19 cellular contexts compared by ENCODE assay signal in the genomic region with DNA sequence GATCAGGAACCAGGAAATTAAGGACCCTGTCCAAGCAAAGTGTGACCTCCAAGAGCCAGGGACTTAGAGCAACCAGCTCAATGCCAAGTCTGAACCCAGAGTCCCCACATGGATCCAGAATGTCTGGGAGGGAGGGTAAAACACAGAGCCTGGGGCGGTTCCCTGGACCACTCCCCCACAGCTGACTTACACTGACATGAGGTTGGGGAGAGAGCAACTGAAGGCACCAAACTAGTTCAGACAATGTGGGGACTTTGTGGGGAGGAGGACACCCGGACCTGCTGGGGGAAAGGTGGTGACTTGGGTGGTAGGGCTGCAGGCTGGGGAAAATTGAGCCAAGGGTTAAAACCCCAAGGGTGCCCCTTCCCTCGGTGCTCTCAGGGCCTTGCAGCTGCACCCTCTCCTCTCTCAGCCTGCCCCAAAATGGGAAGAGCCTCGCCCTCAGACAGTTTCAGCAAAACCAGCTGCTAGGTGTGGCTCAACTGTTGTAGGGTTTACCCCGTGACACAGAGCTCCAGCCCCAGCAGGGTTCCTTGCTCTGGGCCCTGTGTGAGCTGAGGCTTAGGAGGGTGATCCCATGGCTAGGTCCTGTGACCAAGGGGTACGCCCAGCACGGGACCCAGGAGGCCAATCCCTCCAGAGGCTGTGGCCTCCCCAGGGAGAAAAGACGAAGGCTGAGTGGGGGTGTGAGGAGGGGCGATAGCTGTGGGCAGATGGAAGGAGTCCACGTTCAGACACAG. TPM values are rescaled to one million over a fixed set of nuclear protein-coding genes. Genes with fewer than 3 reads are reported as not detected.
DNase-seq lines count a peak whose midpoint lies in the region; ATAC-seq and TF ChIP-seq lines count a peak whose summit lies in the region.
"Had no signal": no experiment of that assay in that cellular context is flagged by ENCODE, and none has a peak within 500 bp of the region (broad histone marks: within the 10 kb centered on the region; RNA-seq: fewer than 3 reads in every experiment).

No MANE protein-coding gene starts in this region.

- WGBS in psoas muscle, 3 donors = 54 to 65% (median 61%) methylated on average over 9 to 10 of the region's 10 CpGs

- peaks cover 0 to 2% (median 0%) of the 10 kb centered on the region in 3 donors for H3K27me3 Mint-ChIP-seq in CD14-positive monocyte (ENCODE audit: low read depth in 3 of 3)

- TF ChIP-seq CTCF in CD14-positive monocyte (IDR thresholded peaks at IDR 0.05) = no peak
- TF ChIP-seq CTCF in NB4 (IDR thresholded peaks at IDR 0.05; ENCODE audit: low read depth, low read length) = no peak
- TF ChIP-seq CTCF in foreskin keratinocyte (conservative IDR thresholded peaks at IDR 0.05) = no peak
- no peak for TF ChIP-seq CTCF in psoas muscle (IDR thresholded peaks at IDR 0.05)

- H3K27ac ChIP-seq in foreskin keratinocyte (peak overlapping the region; percentile 74), psoas muscle (no peak overlapping the region)
- H3K27ac ChIP-seq: SJSA1 had no signal

- no peaks in the 10 kb centered on the region for H3K9me3 ChIP-seq in psoas muscle
- H3K9me3 ChIP-seq: SJSA1 had no signal

- H3K36me3 ChIP-seq in psoas muscle (ENCODE audit: insufficient read depth in 1 of 2, low read depth in 1 of 2) = no peaks in the 10 kb centered on the region
- H3K36me3 ChIP-seq: SJSA1 had no signal

- H3K9me3 Mint-ChIP-seq in CD14-positive monocyte = peaks cover 0 to 2% (median 0%) of the 10 kb centered on the region in 7 donors
- H3K9me3 Mint-ChIP-seq: activated T-cell treated with anti-CD3 and anti-CD28 coated beads, Interleukin-2, amount 50 U/mL, for 72 hours; nephron had no signal

- no peak overlapping the region for H3K4me3 ChIP-seq in NB4 (ENCODE audit: low read depth, low read length)
- H3K4me3 ChIP-seq in psoas muscle = no peak overlapping the region
- H3K4me3 ChIP-seq: SJSA1 had no signal

- TF ChIP-seq POLR2A in NB4 (IDR thresholded peaks at IDR 0.05; ENCODE audit: extremely low read depth, insufficient read length) = no peak

- peak overlapping the region; percentile 58 to 82 for H3K4me3 Mint-ChIP-seq in CD14-positive monocyte
- H3K4me3 Mint-ChIP-seq: activated T-cell treated with anti-CD3 and anti-CD28 coated beads, Interleukin-2, amount 50 U/mL, for 72 hours; nephron had no signal

- DNase-seq in CD14-positive monocyte (ENCODE audit: low spot score) = peak; percentile 91
- peak; percentile 90 for DNase-seq in NB4 (ENCODE audit: low read depth)
- DNase-seq in foreskin keratinocyte = peak in 1 of 2 donors; percentile 73
- DNase-seq in psoas muscle = peak in 1 of 2 donors; percentile 31
- DNase-seq in activated naive CD4-positive, alpha-beta T cell treated with Interleukin-2 at 50 U/mL for 16 hours = no peak
- no peak for DNase-seq in AG08396 (ENCODE audit: low spot score)
- DNase-seq in hepatic stellate cell (ENCODE audit: low spot score) = no peak
- DNase-seq in RKO (ENCODE audit: low spot score) = no peak
- DNase-seq: activated T-cell treated with anti-CD3 and anti-CD28 coated beads, Interleukin-2, amount 50 U/mL, for 72 hours; cerebellar nuclear complex; DMS153; left cardiac atrium; NCI-H2029 treated with DMSO at 0.1 percent for 48 hours; stimulated activated naive CD4-positive, alpha-beta T cell treated with Interleukin-2 at 50 U/mL for 16 hours; T1000 had no signal

- H3K4me1 ChIP-seq in foreskin keratinocyte = peaks cover 41% of the 10 kb centered on the region
- no peaks in the 10 kb centered on the region for H3K4me1 ChIP-seq in psoas muscle
- H3K4me1 ChIP-seq: SJSA1 had no signal

- peaks cover 13 to 20% of the 10 kb centered on the region in 2 donors for H3K36me3 Mint-ChIP-seq in CD14-positive monocyte

- intact Hi-C loops in CD14-positive monocyte (cut with micrococcal nuclease) (loop anchor here (5.0 to 10.0 kb wide), 3 partner anchors 33 to 394 kb away; partner anchors contain the start of genes C2orf76 (in 1 of the 2) and DBI (in 1 of the 2)), psoas muscle (cut with DNase I) (no loop called here)

- ATAC-seq in foreskin keratinocyte (peak; percentile 55), psoas muscle (peak; percentile 31 to 42 (median 38))
- ATAC-seq: activated T-cell treated with anti-CD3 and anti-CD28 coated beads, Interleukin-2, amount 50 U/mL, for 72 hours had no signal

- peaks cover 91% of the 10 kb centered on the region for H3K4me1 Mint-ChIP-seq in CD14-positive monocyte
- H3K4me1 Mint-ChIP-seq: nephron had no signal

- peak overlapping the region; percentile 97 to 100 (median 98) for H3K27ac Mint-ChIP-seq in CD14-positive monocyte
- H3K27ac Mint-ChIP-seq: activated T-cell treated with anti-CD3 and anti-CD28 coated beads, Interleukin-2, amount 50 U/mL, for 72 hours; nephron had no signal

- H3K27me3 ChIP-seq in foreskin keratinocyte = no peaks in the 10 kb centered on the region
- H3K27me3 ChIP-seq in psoas muscle (ENCODE audit: insufficient read depth in 3 of 3, low read length in 2 of 3) = peaks cover 0 to 10% (median 6%) of the 10 kb centered on the region in 3 donors
- H3K27me3 ChIP-seq: SJSA1 had no signal

RNA-seq across cellular contexts. Expression of gene MARCO, which starts 28.6 kb away (rescaled TPM):
- 10 to 100 TPM; 37.7 to 43.7 TPM for polyA plus RNA-seq in CD14-positive monocyte
- 0.11 and 0.14 TPM in 2 replicates for total RNA-seq in foreskin keratinocyte
- 0.11 and 0.22 TPM in 2 replicates for polyA plus RNA-seq in foreskin keratinocyte
- 1 to 10 TPM; 1.6 to 5.8 (median 3.5) TPM for total RNA-seq in psoas muscle
- 1 to 10 TPM in 2 of 3 donors, under 1 TPM in 1; 0.18 to 6.1 (median 2.6) TPM for polyA plus RNA-seq in psoas muscle
- total RNA-seq: activated T-cell treated with anti-CD3 and anti-CD28 coated beads, Interleukin-2, amount 50 U/mL, for 72 hours; endothelial cell of umbilical vein; LHCN-M2; SJSA1 had no signal
- polyA plus RNA-seq: endothelial cell of umbilical vein had no signal

Comparison
In these comparisons a context has a peak if more than half of its experiments do, and no peak if none do; other contexts are left out.
1. DNase-seq: peak in CD14-positive monocyte (single experiment) and NB4 (single experiment); none in activated naive CD4-positive, alpha-beta T cell treated with Interleukin-2 at 50 U/mL for 16 hours (single experiment), AG08396 (single experiment), hepatic stellate cell (single experiment) and RKO (single experiment).
2. RNA of gene MARCO, which starts 28.6 kb away (polyA plus RNA-seq): 37.7 to 43.7 TPM in CD14-positive monocyte; 0.18 to 6.1 TPM in psoas muscle and 0.11 to 0.22 TPM in foreskin keratinocyte; every median in the first group is over 4 times any median in the second.
3. intact Hi-C loops: an anchor here in CD14-positive monocyte (5.0 to 10.0 kb wide); none called in psoas muscle.